ENCODE assay signal across 24 cellular contexts in the genomic region with DNA sequence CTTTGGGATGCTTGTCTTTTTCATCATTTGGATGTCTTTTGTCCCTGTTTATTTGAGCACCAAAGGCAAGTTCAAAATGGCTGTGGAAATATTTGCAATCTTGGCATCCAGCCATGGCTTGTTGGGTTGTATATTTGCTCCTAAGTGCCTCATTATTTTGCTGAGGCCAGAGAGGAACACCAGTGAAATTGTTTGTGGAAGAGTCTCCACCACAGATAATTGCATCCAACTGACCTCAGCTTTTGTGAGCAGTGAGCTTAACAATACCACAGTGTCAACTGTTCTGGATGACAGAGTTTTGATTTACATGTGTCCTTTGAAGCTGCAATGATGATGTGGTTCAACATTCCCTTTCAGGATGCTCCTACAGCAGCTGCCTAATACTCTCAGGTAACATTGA.
A peak's percentile ranks its signal among the peaks of the same experiment; 100 is the strongest.
DNase-seq lines count a peak whose midpoint lies in the region; ATAC-seq and TF ChIP-seq lines count a peak whose summit lies in the region.
"Had no signal": no experiment of that assay in that cellular context is flagged by ENCODE, and none has a peak within 500 bp of the region (broad histone marks: within the 10 kb centered on the region; RNA-seq: fewer than 3 reads in every experiment).

No MANE protein-coding gene starts in this region.

- TF ChIP-seq CTCF in right atrium auricular region (IDR thresholded peaks at IDR 0.05), result no peak

- no peaks in the 10 kb centered on the region for H4K20me1 ChIP-seq in GM23248 (ENCODE audit: insufficient read depth)

- no peak for ATAC-seq in SK-N-SH treated with all-trans-retinoic acid at 6 μM for 48 hours
- ATAC-seq: activated CD8-positive, alpha-beta T cell treated with anti-CD3 and anti-CD28 coated beads, Interleukin-2, amount 10 ng/mL, durations not matched to agents 7 days and 5 days; activated T-cell treated with anti-CD3 and anti-CD28 coated beads, Interleukin-2, amount 50 U/mL, for 72 hours; gastrocnemius medialis; Right ventricle myocardium inferior had no signal

- H3K27me3 ChIP-seq in GM23248 (replicated peaks; ENCODE audit: insufficient read depth), result no peaks in the 10 kb centered on the region
- no peaks in the 10 kb centered on the region for H3K27me3 ChIP-seq in right atrium auricular region
- H3K27me3 ChIP-seq: brain microvascular endothelial cell, gastrocnemius medialis, ovary, testis had no signal

- H3K27ac ChIP-seq in GM23248 (no peak overlapping the region), right atrium auricular region (no peak overlapping the region)
- H3K27ac ChIP-seq: brain microvascular endothelial cell, gastrocnemius medialis, HL-60, ovary, testis, VCaP had no signal

- H3K9me3 ChIP-seq in GM23248 (ENCODE audit: low read depth), result no peaks in the 10 kb centered on the region
- H3K9me3 ChIP-seq in right atrium auricular region, result no peaks in the 10 kb centered on the region
- H3K9me3 ChIP-seq: gastrocnemius medialis, ovary, testis had no signal

- H3K36me3 ChIP-seq in GM23248 (ENCODE audit: low read depth) (no peaks in the 10 kb centered on the region), right atrium auricular region (no peaks in the 10 kb centered on the region)
- H3K36me3 ChIP-seq: brain microvascular endothelial cell, gastrocnemius medialis, ovary had no signal

- DNase-seq in DMS153 (lab: John Stamatoyannopoulos, UW) (peak; percentile 90), NCI-H146 (lab: John Stamatoyannopoulos, UW) (peak; percentile 96), NCI-H526 treated with DMSO at 0.1 percent for 48 hours (lab: John Stamatoyannopoulos, UW) (peak; percentile 60), head of caudate nucleus (peak in 28 of 42 donors; percentile 8 to 84 (median 51)), GM23248 (no peak), right atrium auricular region (ENCODE audit: low spot score) (no peak)
- DNase-seq in activated CD4-positive, alpha-beta T cell treated with anti-CD3 and anti-CD28 coated beads, Interleukin-2, amount 50 U/mL, for 1 hour, result no peak
- DNase-seq: activated CD8-positive, alpha-beta T cell treated with anti-CD3 and anti-CD28 coated beads, Interleukin-2, amount 10 ng/mL, durations not matched to agents 7 days and 5 days; activated naive CD8-positive, alpha-beta T cell treated with anti-CD3 and anti-CD28 coated beads, Interleukin-2, amount 10 ng/mL, durations not matched to agents 7 days and 5 days; activated T-cell treated with anti-CD3 and anti-CD28 coated beads, Interleukin-2, amount 50 U/mL, for 72 hours; brain microvascular endothelial cell; CD4-positive, CD25-positive, alpha-beta regulatory T cell; cortex of kidney; gastrocnemius medialis; KBM-7; ovary; small intestine; stimulated activated CD4-positive, alpha-beta T cell treated with anti-CD3 and anti-CD28 coated beads, Interleukin-4, amount 100 ng/mL, for 4 hours; stimulated activated CD8-positive, alpha-beta memory T cell treated with anti-CD3 and anti-CD28 coated beads, Interleukin-4, amount 100 ng/mL, for 48 hours; testis had no signal

- H3K79me2 ChIP-seq in GM23248 (ENCODE audit: insufficient read depth), result no peaks in the 10 kb centered on the region

- H3K4me3 ChIP-seq in GM23248, result no peak overlapping the region
- H3K4me3 ChIP-seq in right atrium auricular region, result no peak overlapping the region
- H3K4me3 ChIP-seq: gastrocnemius medialis, ovary, testis had no signal

- H3K9ac ChIP-seq in GM23248, result no peak overlapping the region

- no peaks in the 10 kb centered on the region for H3F3A ChIP-seq in GM23248 (ENCODE audit: insufficient read depth)

- in situ Hi-C loops in GM23248 (cut with MboI), result no loop called here

- H2AFZ ChIP-seq in GM23248, result no peak overlapping the region

- no peak overlapping the region for H3K4me2 ChIP-seq in GM23248 (ENCODE audit: unreplicated experiment)

- intact Hi-C loops in head of caudate nucleus (cut with DNase I), result no loop called here

- no peaks in the 10 kb centered on the region for H3K4me1 ChIP-seq in GM23248 (ENCODE audit: insufficient read depth)
- no peaks in the 10 kb centered on the region for H3K4me1 ChIP-seq in right atrium auricular region
- H3K4me1 ChIP-seq: gastrocnemius medialis, testis had no signal

- no peaks in the 10 kb centered on the region for H3K9me2 ChIP-seq in GM23248 (ENCODE audit: insufficient read depth)

TF ChIP-seq in SK-N-SH treated with all-trans-retinoic acid at 6 μM for 48 hours, 23 proteins besides CTCF, POLR2A, EP300 and RAD21:
- TF ChIP-seq ISL1 (CRISPR knock-in tag; IDR thresholded peaks at IDR 0.05), result no peak
- no peak for TF ChIP-seq ARNTL (CRISPR knock-in tag; IDR thresholded peaks at IDR 0.05; ENCODE audit: borderline replicate concordance, low read depth)
- TF ChIP-seq, protein P1, sequence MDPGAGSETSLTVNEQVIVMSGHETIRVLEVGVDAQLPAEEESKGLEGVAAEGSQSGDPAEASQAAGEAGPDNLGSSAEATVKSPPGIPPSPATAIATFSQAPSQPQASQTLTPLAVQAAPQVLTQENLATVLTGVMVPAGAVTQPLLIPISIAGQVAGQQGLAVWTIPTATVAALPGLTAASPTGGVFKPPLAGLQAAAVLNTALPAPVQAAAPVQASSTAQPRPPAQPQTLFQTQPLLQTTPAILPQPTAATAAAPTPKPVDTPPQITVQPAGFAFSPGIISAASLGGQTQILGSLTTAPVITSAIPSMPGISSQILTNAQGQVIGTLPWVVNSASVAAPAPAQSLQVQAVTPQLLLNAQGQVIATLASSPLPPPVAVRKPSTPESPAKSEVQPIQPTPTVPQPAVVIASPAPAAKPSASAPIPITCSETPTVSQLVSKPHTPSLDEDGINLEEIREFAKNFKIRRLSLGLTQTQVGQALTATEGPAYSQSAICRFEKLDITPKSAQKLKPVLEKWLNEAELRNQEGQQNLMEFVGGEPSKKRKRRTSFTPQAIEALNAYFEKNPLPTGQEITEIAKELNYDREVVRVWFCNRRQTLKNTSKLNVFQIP (CRISPR knock-in tag; IDR thresholded peaks at IDR 0.05; ENCODE audit: borderline replicate concordance, low read depth), result no peak
- no peak for TF ChIP-seq CSDC2 (CRISPR knock-in tag; IDR thresholded peaks at IDR 0.05)

Comparison
In these comparisons a context has a peak if more than half of its experiments do, and no peak if none do; other contexts are left out.
1. DNase-seq: peak in DMS153 (single experiment), NCI-H146 (single experiment), NCI-H526 treated with DMSO at 0.1 percent for 48 hours (single experiment) and head of caudate nucleus (28 of 42); none in GM23248 (single experiment), activated CD4-positive, alpha-beta T cell treated with anti-CD3 and anti-CD28 coated beads, Interleukin-2, amount 50 U/mL, for 1 hour (single experiment) and right atrium auricular region (single experiment).